ENCODE assay signal across 2 cellular contexts in genomic region chr10:130621231-130621775, GRCh38.
TF ChIP-seq lines count a peak whose summit lies in the region.

No MANE protein-coding gene starts in this region.

TF ChIP-seq in SK-N-SH, 30 proteins besides CTCF, POLR2A, EP300 and RAD21:
- TF ChIP-seq TCF12 (IDR thresholded peaks at IDR 0.05), result no peak
- no peak for TF ChIP-seq YY1 (IDR thresholded peaks at IDR 0.05; ENCODE audit: low read depth)
- 0 out of 2 replicates have a peak, but pooled peaks have one; percentile 11 for TF ChIP-seq FOXJ3 (CRISPR knock-in tag; IDR thresholded peaks at IDR 0.05)

TF ChIP-seq in SK-N-SH treated with all-trans-retinoic acid at 6 μM for 48 hours, 23 proteins besides CTCF, POLR2A, EP300 and RAD21:
- TF ChIP-seq CSDC2 (CRISPR knock-in tag; IDR thresholded peaks at IDR 0.05), result no peak
TF ChIP-seq in SK-N-SH treated with all-trans-retinoic acid at 6 μM for 48 hours: peak in this region for 0.
